In genomic region chr17:60089097-60089844, GRCh38 we compare ENCODE assay signal across 13 cellular contexts.
DNase-seq lines count a peak whose midpoint lies in the region; ATAC-seq and TF ChIP-seq lines count a peak whose summit lies in the region.
"Had no signal": no experiment of that assay in that cellular context is flagged by ENCODE, and none has a peak within 500 bp of the region (broad histone marks: within the 10 kb centered on the region; RNA-seq: fewer than 3 reads in every experiment).

No MANE protein-coding gene starts in this region.

- no peaks in the 10 kb centered on the region for H3K4me1 ChIP-seq in tibial artery
- H3K4me1 ChIP-seq: Caco-2 had no signal

- no peaks in the 10 kb centered on the region for H3K27me3 ChIP-seq in tibial artery

- no peaks in the 10 kb centered on the region for H3K9me3 Mint-ChIP-seq in memory B cell

- peaks cover 5% of the 10 kb centered on the region for H3K36me3 Mint-ChIP-seq in memory B cell
- H3K36me3 Mint-ChIP-seq: activated naive CD8-positive, alpha-beta T cell had no signal

- peak overlapping the region; percentile 97 for H3K27ac Mint-ChIP-seq in memory B cell
- H3K27ac Mint-ChIP-seq: activated naive CD8-positive, alpha-beta T cell; effector memory CD8-positive, alpha-beta T cell had no signal

- no peak for TF ChIP-seq CTCF in tibial artery (IDR thresholded peaks at IDR 0.05)

- no peaks in the 10 kb centered on the region for H3K27me3 Mint-ChIP-seq in memory B cell

- H3K4me3 Mint-ChIP-seq in memory B cell, result peak overlapping the region; percentile 75
- H3K4me3 Mint-ChIP-seq: activated naive CD8-positive, alpha-beta T cell; effector memory CD8-positive, alpha-beta T cell had no signal

- no peaks in the 10 kb centered on the region for H3K9me3 ChIP-seq in tibial artery

- H3K27ac ChIP-seq in tibial artery, result no peak overlapping the region

- intact Hi-C loops in tibial artery (cut with DNase I; ENCODE audit: low total_unique reads), result no loop called here

- no peaks in the 10 kb centered on the region for H3K36me3 ChIP-seq in tibial artery

- peaks cover 54% of the 10 kb centered on the region for H3K4me1 Mint-ChIP-seq in memory B cell

- ATAC-seq in GM18517 (IDR thresholded peaks at IDR 0.05; ENCODE audit: unreplicated experiment) (peak; percentile 63), GM21717 (IDR thresholded peaks at IDR 0.05; ENCODE audit: unreplicated experiment) (peak; percentile 74), HG03571 (IDR thresholded peaks at IDR 0.05; ENCODE audit: unreplicated experiment) (peak; percentile 55), memory B cell (ENCODE audit: low read depth) (peak; percentile 79), GM19328 (IDR thresholded peaks at IDR 0.05; ENCODE audit: unreplicated experiment) (no peak)
- ATAC-seq: effector memory CD8-positive, alpha-beta T cell had no signal

- H3K4me3 ChIP-seq in tibial artery, result no peak overlapping the region

- DNase-seq in memory B cell (ENCODE audit: low spot score in 2 of 2) (peak in 1 of 2 donors; percentile 24), AG20443 (ENCODE audit: low spot score) (no peak), NCI-H1930 (lab: John Stamatoyannopoulos, UW) (no peak), tibial artery (no peak)
- DNase-seq: Caco-2; effector memory CD8-positive, alpha-beta T cell; NCI-H1417 treated with DMSO at 0.1 percent for 48 hours; SHP77 had no signal
